ENCODE assay signal across 16 cellular contexts in genomic region chr4:151667025-151667424, GRCh38.
DNase-seq lines count a peak whose midpoint lies in the region; ATAC-seq, FAIRE-seq and TF ChIP-seq lines count a peak whose summit lies in the region.
"Had no signal": no experiment of that assay in that cellular context is flagged by ENCODE, and none has a peak within 500 bp of the region (broad histone marks: within the 10 kb centered on the region; RNA-seq: fewer than 3 reads in every experiment).

No MANE protein-coding gene starts in this region.

- H3K36me3 Mint-ChIP-seq in CD8-positive, alpha-beta T cell, result peaks cover 4% of the 10 kb centered on the region

- dilution Hi-C loops in keratinocyte (cut with MboI; ENCODE audit: extremely low pct_ligation_motif_present, low sequenced_read_pairs), result no loop called here

- no peaks in the 10 kb centered on the region for H3K4me1 ChIP-seq in CD8-positive, alpha-beta T cell (ENCODE audit: insufficient read depth, low read length)
- peaks cover 26% of the 10 kb centered on the region for H3K4me1 ChIP-seq in keratinocyte (ENCODE audit: control insufficient read depth, extremely low read depth, insufficient read depth, low read length)

- H2AFZ ChIP-seq in keratinocyte (ENCODE audit: control insufficient read depth, low read length), result no peak overlapping the region

- H3K27ac Mint-ChIP-seq in CD8-positive, alpha-beta T cell, result peak overlapping the region; percentile 14
- H3K27ac Mint-ChIP-seq: activated T-cell treated with anti-CD3 and anti-CD28 coated beads, Interleukin-2, amount 50 U/mL, for 72 hours had no signal

- H3K9me1 ChIP-seq in keratinocyte (ENCODE audit: control insufficient read depth, extremely low read depth, insufficient read depth, low read length), result no peaks in the 10 kb centered on the region

- CTCF ChIA-PET in CD8-positive, alpha-beta T cell (lab: Charles Lee), result interaction anchor here (1.4 kb wide), 1 partner anchor 12 kb away, joined by 3 read pairs; no protein-coding TSS in a partner anchor

- no peak overlapping the region for H3K27ac ChIP-seq in CD8-positive, alpha-beta T cell (ENCODE audit: low read depth, low read length)
- no peak overlapping the region for H3K27ac ChIP-seq in keratinocyte (ENCODE audit: control insufficient read depth, insufficient read depth, low read length)
- H3K27ac ChIP-seq: HL-60 had no signal

- H3K9ac ChIP-seq in keratinocyte (ENCODE audit: control insufficient read depth, extremely low read depth, insufficient read depth, low read length), result no peak overlapping the region

- no peak for DNase-seq in CD8-positive, alpha-beta T cell
- DNase-seq in GM04503 (ENCODE audit: low read depth) (peak; percentile 45), OCI-M1 (lab: John Stamatoyannopoulos, UW) (peak; percentile 31), keratinocyte (ENCODE audit: low read depth, low spot score) (no peak), foreskin melanocyte (no peak)
- DNase-seq in stimulated activated CD4-positive, alpha-beta T cell treated with anti-CD3 and anti-CD28 coated beads, Interleukin-15, amount 100 ng/mL, for 24 hours, result no peak
- DNase-seq: activated CD4-positive, alpha-beta T cell treated with anti-CD3 and anti-CD28 coated beads for 1 hour; activated T-cell treated with anti-CD3 and anti-CD28 coated beads, Interleukin-2, amount 50 U/mL, for 72 hours; head of caudate nucleus; kidney glomerular epithelial cell; NCI-H187 treated with DMSO at 0.1 percent for 48 hours; NCI-H82; posterior cingulate gyrus; SHP77 had no signal

- peak; percentile 17 for FAIRE-seq in keratinocyte (lab: Jason Lieb, UNC)

- no peak overlapping the region for H3K4me3 Mint-ChIP-seq in CD8-positive, alpha-beta T cell
- H3K4me3 Mint-ChIP-seq: activated T-cell treated with anti-CD3 and anti-CD28 coated beads, Interleukin-2, amount 50 U/mL, for 72 hours had no signal

- no peak overlapping the region for H3K4me2 ChIP-seq in keratinocyte (ENCODE audit: control insufficient read depth, extremely low read depth, insufficient read depth, low read depth, low read length)

- intact Hi-C loops in CD8-positive, alpha-beta T cell (cut with DNase I, micrococcal nuclease), result no loop called here

- TF ChIP-seq CTCF in CD8-positive, alpha-beta T cell (IDR thresholded peaks at IDR 0.05), result no peak
- no peak for TF ChIP-seq CTCF in keratinocyte (optimal IDR thresholded peaks at IDR 0.05 in 1 of 3, IDR thresholded peaks at IDR 0.05 in 1 of 3, conservative IDR thresholded peaks at IDR 0.05 in 1 of 3; ENCODE audit: extremely low read depth in 1 of 3, insufficient read depth in 2 of 3, low read length in 3 of 3)

- ATAC-seq in CD8-positive, alpha-beta T cell, result no peak
- no peak for ATAC-seq in HG02870 (IDR thresholded peaks at IDR 0.05; ENCODE audit: unreplicated experiment)

- no peak overlapping the region for H3K4me3 ChIP-seq in CD8-positive, alpha-beta T cell (ENCODE audit: low read depth, low read length)
- H3K4me3 ChIP-seq in keratinocyte (ENCODE audit: control insufficient read depth in 2 of 3, extremely low read depth in 1 of 3, insufficient read depth in 2 of 3, low read depth in 1 of 3, low read length in 3 of 3), result no peak overlapping the region

- H3K9me3 Mint-ChIP-seq in CD8-positive, alpha-beta T cell, result no peaks in the 10 kb centered on the region
- H3K9me3 Mint-ChIP-seq: activated T-cell treated with anti-CD3 and anti-CD28 coated beads, Interleukin-2, amount 50 U/mL, for 72 hours had no signal

- no peaks in the 10 kb centered on the region for H3K79me2 ChIP-seq in keratinocyte (ENCODE audit: control insufficient read depth, insufficient read depth, low read length)

- no peaks in the 10 kb centered on the region for H3K9me3 ChIP-seq in CD8-positive, alpha-beta T cell (ENCODE audit: low read length)
- H3K9me3 ChIP-seq in keratinocyte (ENCODE audit: control insufficient read depth, low read depth, low read length), result no peaks in the 10 kb centered on the region

- H3K27me3 ChIP-seq in CD8-positive, alpha-beta T cell (ENCODE audit: insufficient read depth, low read length), result no peaks in the 10 kb centered on the region
- H3K27me3 ChIP-seq in keratinocyte (ENCODE audit: control insufficient read depth, extremely low read depth, insufficient read depth, low read length), result no peaks in the 10 kb centered on the region

- no peaks in the 10 kb centered on the region for H4K20me1 ChIP-seq in keratinocyte (ENCODE audit: control insufficient read depth, extremely low read depth, insufficient read depth, low read length)

- H3K4me1 Mint-ChIP-seq in CD8-positive, alpha-beta T cell (ENCODE audit: low read depth), result peaks cover 4% of the 10 kb centered on the region

- H3K27me3 Mint-ChIP-seq in CD8-positive, alpha-beta T cell (ENCODE audit: low read depth), result no peaks in the 10 kb centered on the region

- H3K36me3 ChIP-seq in CD8-positive, alpha-beta T cell (ENCODE audit: insufficient read depth, low read length), result no peaks in the 10 kb centered on the region
- peaks cover 5 to 10% of the 10 kb centered on the region in 2 experiments for H3K36me3 ChIP-seq in keratinocyte (ENCODE audit: control insufficient read depth in 2 of 2, extremely low read depth in 1 of 2, insufficient read depth in 2 of 2, low read length in 2 of 2)

- POLR2A ChIA-PET in CD8-positive, alpha-beta T cell (lab: Charles Lee), result no interaction called here

Comparison
In these comparisons a context has a peak if more than half of its experiments do, and no peak if none do; other contexts are left out.
1. DNase-seq: peak in GM04503 (single experiment) and OCI-M1 (single experiment); none in CD8-positive, alpha-beta T cell (0 of 7), keratinocyte (single experiment), foreskin melanocyte (single experiment) and stimulated activated CD4-positive, alpha-beta T cell treated with anti-CD3 and anti-CD28 coated beads, Interleukin-15, amount 100 ng/mL, for 24 hours (single experiment).